ENCODE assay signal across 14 cellular contexts in the genomic region with DNA sequence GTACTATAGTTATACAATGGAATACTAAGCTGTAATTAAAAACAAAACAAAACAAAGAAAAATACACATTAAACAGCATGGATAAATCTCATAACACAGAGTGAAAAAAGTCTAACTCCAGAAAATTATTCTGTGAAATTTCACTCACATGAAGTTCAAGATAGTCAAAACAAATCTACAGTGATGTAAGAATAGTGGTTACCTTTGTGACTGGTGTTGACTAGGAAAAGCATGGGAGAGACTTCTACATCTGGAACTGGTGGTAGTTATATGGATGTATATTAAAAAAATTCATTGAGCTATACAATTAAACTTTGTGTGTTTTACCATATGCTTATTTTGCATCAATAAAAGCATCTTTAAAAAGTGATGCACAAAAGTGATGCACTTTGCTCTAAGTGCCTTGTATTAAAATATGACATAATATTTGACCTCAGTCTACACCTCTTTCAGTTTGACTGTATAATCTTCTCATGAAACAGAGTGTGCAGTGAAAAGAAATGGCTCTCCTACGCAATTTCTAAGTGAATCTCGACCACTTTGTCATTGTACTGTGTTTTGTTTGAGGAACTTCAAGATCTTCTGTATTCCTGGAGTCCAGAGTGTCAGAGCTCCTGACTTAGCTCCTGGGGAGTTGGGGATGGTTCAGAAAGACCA.
DNase-seq lines count a peak whose midpoint lies in the region; ATAC-seq lines count a peak whose summit lies in the region.
"Had no signal": no experiment of that assay in that cellular context is flagged by ENCODE, and none has a peak within 500 bp of the region (broad histone marks: within the 10 kb centered on the region; RNA-seq: fewer than 3 reads in every experiment).

No MANE protein-coding gene starts in this region.

- peaks cover 61% of the 10 kb centered on the region for H3K4me1 Mint-ChIP-seq in central memory CD8-positive, alpha-beta T cell

- peak; percentile 67 for ATAC-seq in GM18520 (IDR thresholded peaks at IDR 0.05; ENCODE audit: unreplicated experiment)
- ATAC-seq in GM21526 (IDR thresholded peaks at IDR 0.05; ENCODE audit: low FRiP score, unreplicated experiment) = peak; percentile 90
- ATAC-seq in HG03280 (IDR thresholded peaks at IDR 0.05; ENCODE audit: unreplicated experiment) = peak; percentile 70
- ATAC-seq in central memory CD8-positive, alpha-beta T cell (replicated peaks; ENCODE audit: extremely low read depth, poor library complexity, severe bottlenecking) = no peak
- no peak for ATAC-seq in GM19463 (IDR thresholded peaks at IDR 0.05; ENCODE audit: unreplicated experiment)

- H3K4me3 Mint-ChIP-seq in central memory CD8-positive, alpha-beta T cell = no peak overlapping the region
- H3K4me3 Mint-ChIP-seq: CD14-positive monocyte had no signal

- no peaks in the 10 kb centered on the region for H3K9me3 Mint-ChIP-seq in central memory CD8-positive, alpha-beta T cell

- H3K27ac Mint-ChIP-seq in central memory CD8-positive, alpha-beta T cell (ENCODE audit: low read depth) = peak overlapping the region; percentile 81
- H3K27ac Mint-ChIP-seq: CD14-positive monocyte had no signal

- DNase-seq in central memory CD8-positive, alpha-beta T cell (ENCODE audit: low spot score in 2 of 2) = no peak
- no peak for DNase-seq in kidney tubule cell (ENCODE audit: low spot score)
- no peak for DNase-seq in middle frontal gyrus (ENCODE audit: extremely low spot score, low spot score)
- DNase-seq: activated gamma-delta T cell treated with Interleukin-2 at 50 U/mL for 16 hours, DND-41, foreskin melanocyte, Kasumi-1, mesenchymal stem cell, NCI-H510A had no signal

- no peaks in the 10 kb centered on the region for H3K27me3 Mint-ChIP-seq in central memory CD8-positive, alpha-beta T cell

- peaks cover 16% of the 10 kb centered on the region for H3K36me3 Mint-ChIP-seq in central memory CD8-positive, alpha-beta T cell (ENCODE audit: insufficient read depth)
- H3K36me3 Mint-ChIP-seq: CD14-positive monocyte had no signal

Comparison
In these comparisons a context has a peak if more than half of its experiments do, and no peak if none do; other contexts are left out.
1. ATAC-seq: peak in GM18520 (single experiment), GM21526 (single experiment) and HG03280 (single experiment); none in central memory CD8-positive, alpha-beta T cell (single experiment) and GM19463 (single experiment).